ENCODE assay signal across 1 cellular context in the genomic region with DNA sequence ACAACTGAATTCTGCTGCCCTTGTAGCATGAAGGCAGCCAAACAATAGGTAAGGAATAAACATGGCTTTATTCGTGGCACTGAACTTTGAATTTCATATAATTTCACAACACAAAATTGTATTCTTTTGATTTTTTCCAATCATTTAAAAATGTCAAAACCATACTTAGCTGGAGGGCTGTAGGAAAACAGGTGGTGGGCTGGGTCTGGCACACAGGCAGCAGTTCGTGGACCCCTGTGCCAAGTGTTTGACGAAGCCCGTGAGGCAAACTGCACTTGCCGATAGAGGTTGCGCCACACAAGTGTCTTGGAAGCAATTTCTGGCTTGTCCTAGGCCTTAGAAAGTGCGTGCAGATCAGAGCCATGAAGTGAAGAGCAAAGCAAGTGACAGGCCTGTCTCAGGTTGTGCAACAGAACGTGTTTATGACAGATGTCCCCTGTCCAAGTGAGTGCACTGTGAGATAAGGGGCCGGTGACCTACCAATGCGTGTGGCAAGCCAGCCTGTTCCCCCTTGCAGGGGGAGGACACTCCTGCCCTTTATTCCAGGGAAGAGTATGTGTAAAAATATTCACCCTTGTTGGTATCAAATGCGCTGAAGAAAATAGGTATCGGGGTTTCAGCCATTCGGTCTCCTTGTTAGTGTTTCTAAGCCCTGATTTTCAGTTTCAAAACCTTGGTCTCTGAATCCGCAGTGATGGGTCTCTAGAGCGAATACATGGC.
TF ChIP-seq lines count a peak whose summit lies in the region.

No MANE protein-coding gene starts in this region.

TF ChIP-seq in K562, 482 proteins besides CTCF, POLR2A, EP300 and RAD21 (continued from another document and continues in another):
- TF ChIP-seq TCFL5 (CRISPR knock-in tag; conservative IDR thresholded peaks at IDR 0.05) (no peak), ZSCAN29 (IDR thresholded peaks at IDR 0.05) (no peak), ZNF133 (CRISPR knock-in tag; IDR thresholded peaks at IDR 0.05) (no peak), HNRNPLL (IDR thresholded peaks at IDR 0.05; ENCODE audit: low read depth, low read length, poor library complexity, severe bottlenecking) (peak; percentile 10), BCOR (IDR thresholded peaks at IDR 0.05) (peak; percentile 65), PHF21A (IDR thresholded peaks at IDR 0.05; ENCODE audit: borderline replicate concordance, low read depth) (no peak), CEBPG (CRISPR knock-in tag; IDR thresholded peaks at IDR 0.05) (peak; percentile 98), CEBPG (tag; conservative IDR thresholded peaks at IDR 0.05 in 1 of 2, IDR thresholded peaks at IDR 0.05 in 1 of 2) (peak; percentile 94 to 96), ZNF586 (CRISPR knock-in tag; conservative IDR thresholded peaks at IDR 0.05) (no peak), ZNF695 (CRISPR knock-in tag; IDR thresholded peaks at IDR 0.05) (no peak), TAF1 (IDR thresholded peaks at IDR 0.05; ENCODE audit: control insufficient read depth, extremely low read depth, insufficient read depth, low read length, severe bottlenecking) (peak; percentile 49), TEAD4 (IDR thresholded peaks at IDR 0.05; ENCODE audit: low read length) (peak; percentile 94), TEAD4 (CRISPR knock-in tag; IDR thresholded peaks at IDR 0.05; ENCODE audit: borderline replicate concordance) (no peak), KLF6 (CRISPR knock-in tag; IDR thresholded peaks at IDR 0.05; ENCODE audit: borderline replicate concordance) (0 out of 2 replicates have a peak, but pooled peaks have one; percentile 27), NCOA1 (IDR thresholded peaks at IDR 0.05; ENCODE audit: low read depth) (peak; percentile 29; the same call in 1 of the 2 replicates), FOXA3 (CRISPR knock-in tag; conservative IDR thresholded peaks at IDR 0.05 in 1 of 2, IDR thresholded peaks at IDR 0.05 in 1 of 2) (0 out of 4 replicates have a peak, but pooled peaks of 1 of the 2 experiments have one; percentile 51), U2AF2 (optimal IDR thresholded peaks at IDR 0.05; ENCODE audit: low read depth, low read length) (no peak), ZNF778 (CRISPR knock-in tag; IDR thresholded peaks at IDR 0.05) (no peak), ZNF785 (CRISPR knock-in tag; IDR thresholded peaks at IDR 0.05) (no peak), RAD51 (IDR thresholded peaks at IDR 0.05; ENCODE audit: borderline replicate concordance, low read depth) (no peak; the same call in 1 of the 2 replicates), DNMT1 (IDR thresholded peaks at IDR 0.05) (no peak)
- TF ChIP-seq, protein P1, sequence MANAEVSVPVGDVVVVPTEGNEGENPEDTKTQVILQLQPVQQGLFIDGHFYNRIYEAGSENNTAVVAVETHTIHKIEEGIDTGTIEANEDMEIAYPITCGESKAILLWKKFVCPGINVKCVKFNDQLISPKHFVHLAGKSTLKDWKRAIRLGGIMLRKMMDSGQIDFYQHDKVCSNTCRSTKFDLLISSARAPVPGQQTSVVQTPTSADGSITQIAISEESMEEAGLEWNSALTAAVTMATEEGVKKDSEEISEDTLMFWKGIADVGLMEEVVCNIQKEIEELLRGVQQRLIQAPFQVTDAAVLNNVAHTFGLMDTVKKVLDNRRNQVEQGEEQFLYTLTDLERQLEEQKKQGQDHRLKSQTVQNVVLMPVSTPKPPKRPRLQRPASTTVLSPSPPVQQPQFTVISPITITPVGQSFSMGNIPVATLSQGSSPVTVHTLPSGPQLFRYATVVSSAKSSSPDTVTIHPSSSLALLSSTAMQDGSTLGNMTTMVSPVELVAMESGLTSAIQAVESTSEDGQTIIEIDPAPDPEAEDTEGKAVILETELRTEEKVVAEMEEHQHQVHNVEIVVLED (CRISPR knock-in tag; IDR thresholded peaks at IDR 0.05): no peak
- TF ChIP-seq, protein P2, sequence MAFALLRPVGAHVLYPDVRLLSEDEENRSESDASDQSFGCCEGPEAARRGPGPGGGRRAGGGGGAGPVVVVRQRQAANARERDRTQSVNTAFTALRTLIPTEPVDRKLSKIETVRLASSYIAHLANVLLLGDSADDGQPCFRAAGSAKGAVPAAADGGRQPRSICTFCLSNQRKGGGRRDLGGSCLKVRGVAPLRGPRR (CRISPR knock-in tag; IDR thresholded peaks at IDR 0.05): no peak
- TF ChIP-seq, protein P3, sequence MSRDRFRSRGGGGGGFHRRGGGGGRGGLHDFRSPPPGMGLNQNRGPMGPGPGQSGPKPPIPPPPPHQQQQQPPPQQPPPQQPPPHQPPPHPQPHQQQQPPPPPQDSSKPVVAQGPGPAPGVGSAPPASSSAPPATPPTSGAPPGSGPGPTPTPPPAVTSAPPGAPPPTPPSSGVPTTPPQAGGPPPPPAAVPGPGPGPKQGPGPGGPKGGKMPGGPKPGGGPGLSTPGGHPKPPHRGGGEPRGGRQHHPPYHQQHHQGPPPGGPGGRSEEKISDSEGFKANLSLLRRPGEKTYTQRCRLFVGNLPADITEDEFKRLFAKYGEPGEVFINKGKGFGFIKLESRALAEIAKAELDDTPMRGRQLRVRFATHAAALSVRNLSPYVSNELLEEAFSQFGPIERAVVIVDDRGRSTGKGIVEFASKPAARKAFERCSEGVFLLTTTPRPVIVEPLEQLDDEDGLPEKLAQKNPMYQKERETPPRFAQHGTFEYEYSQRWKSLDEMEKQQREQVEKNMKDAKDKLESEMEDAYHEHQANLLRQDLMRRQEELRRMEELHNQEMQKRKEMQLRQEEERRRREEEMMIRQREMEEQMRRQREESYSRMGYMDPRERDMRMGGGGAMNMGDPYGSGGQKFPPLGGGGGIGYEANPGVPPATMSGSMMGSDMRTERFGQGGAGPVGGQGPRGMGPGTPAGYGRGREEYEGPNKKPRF (IDR thresholded peaks at IDR 0.05; ENCODE audit: low read depth, low read length): no peak
- TF ChIP-seq, protein P4, sequence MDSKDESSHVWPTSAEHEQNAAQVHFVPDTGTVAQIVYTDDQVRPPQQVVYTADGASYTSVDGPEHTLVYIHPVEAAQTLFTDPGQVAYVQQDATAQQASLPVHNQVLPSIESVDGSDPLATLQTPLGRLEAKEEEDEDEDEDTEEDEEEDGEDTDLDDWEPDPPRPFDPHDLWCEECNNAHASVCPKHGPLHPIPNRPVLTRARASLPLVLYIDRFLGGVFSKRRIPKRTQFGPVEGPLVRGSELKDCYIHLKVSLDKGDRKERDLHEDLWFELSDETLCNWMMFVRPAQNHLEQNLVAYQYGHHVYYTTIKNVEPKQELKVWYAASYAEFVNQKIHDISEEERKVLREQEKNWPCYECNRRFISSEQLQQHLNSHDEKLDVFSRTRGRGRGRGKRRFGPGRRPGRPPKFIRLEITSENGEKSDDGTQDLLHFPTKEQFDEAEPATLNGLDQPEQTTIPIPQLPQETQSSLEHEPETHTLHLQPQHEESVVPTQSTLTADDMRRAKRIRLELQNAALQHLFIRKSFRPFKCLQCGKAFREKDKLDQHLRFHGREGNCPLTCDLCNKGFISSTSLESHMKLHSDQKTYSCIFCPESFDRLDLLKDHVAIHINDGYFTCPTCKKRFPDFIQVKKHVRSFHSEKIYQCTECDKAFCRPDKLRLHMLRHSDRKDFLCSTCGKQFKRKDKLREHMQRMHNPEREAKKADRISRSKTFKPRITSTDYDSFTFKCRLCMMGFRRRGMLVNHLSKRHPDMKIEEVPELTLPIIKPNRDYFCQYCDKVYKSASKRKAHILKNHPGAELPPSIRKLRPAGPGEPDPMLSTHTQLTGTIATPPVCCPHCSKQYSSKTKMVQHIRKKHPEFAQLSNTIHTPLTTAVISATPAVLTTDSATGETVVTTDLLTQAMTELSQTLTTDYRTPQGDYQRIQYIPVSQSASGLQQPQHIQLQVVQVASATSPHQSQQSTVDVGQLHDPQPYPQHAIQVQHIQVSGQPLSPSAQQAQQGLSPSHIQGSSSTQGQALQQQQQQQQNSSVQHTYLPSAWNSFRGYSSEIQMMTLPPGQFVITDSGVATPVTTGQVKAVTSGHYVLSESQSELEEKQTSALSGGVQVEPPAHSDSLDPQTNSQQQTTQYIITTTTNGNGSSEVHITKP (IDR thresholded peaks at IDR 0.05; ENCODE audit: partially characterized antibody): no peak
- TF ChIP-seq, protein P5, sequence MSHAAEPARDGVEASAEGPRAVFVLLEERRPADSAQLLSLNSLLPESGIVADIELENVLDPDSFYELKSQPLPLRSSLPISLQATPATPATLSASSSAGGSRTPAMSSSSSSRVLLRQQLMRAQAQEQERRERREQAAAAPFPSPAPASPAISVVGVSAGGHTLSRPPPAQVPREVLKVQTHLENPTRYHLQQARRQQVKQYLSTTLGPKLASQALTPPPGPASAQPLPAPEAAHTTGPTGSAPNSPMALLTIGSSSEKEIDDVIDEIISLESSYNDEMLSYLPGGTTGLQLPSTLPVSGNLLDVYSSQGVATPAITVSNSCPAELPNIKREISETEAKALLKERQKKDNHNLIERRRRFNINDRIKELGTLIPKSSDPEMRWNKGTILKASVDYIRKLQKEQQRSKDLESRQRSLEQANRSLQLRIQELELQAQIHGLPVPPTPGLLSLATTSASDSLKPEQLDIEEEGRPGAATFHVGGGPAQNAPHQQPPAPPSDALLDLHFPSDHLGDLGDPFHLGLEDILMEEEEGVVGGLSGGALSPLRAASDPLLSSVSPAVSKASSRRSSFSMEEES (CRISPR knock-in tag; IDR thresholded peaks at IDR 0.05): no peak
- TF ChIP-seq, protein P6, sequence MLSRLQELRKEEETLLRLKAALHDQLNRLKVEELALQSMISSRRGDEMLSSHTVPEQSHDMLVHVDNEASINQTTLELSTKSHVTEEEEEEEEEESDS (CRISPR knock-in tag; IDR thresholded peaks at IDR 0.05): no peak
- TF ChIP-seq, protein P7, sequence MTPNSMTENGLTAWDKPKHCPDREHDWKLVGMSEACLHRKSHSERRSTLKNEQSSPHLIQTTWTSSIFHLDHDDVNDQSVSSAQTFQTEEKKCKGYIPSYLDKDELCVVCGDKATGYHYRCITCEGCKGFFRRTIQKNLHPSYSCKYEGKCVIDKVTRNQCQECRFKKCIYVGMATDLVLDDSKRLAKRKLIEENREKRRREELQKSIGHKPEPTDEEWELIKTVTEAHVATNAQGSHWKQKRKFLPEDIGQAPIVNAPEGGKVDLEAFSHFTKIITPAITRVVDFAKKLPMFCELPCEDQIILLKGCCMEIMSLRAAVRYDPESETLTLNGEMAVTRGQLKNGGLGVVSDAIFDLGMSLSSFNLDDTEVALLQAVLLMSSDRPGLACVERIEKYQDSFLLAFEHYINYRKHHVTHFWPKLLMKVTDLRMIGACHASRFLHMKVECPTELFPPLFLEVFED (CRISPR knock-in tag; conservative IDR thresholded peaks at IDR 0.05): no peak
- TF ChIP-seq, protein P8, sequence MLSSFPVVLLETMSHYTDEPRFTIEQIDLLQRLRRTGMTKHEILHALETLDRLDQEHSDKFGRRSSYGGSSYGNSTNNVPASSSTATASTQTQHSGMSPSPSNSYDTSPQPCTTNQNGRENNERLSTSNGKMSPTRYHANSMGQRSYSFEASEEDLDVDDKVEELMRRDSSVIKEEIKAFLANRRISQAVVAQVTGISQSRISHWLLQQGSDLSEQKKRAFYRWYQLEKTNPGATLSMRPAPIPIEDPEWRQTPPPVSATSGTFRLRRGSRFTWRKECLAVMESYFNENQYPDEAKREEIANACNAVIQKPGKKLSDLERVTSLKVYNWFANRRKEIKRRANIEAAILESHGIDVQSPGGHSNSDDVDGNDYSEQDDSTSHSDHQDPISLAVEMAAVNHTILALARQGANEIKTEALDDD (IDR thresholded peaks at IDR 0.05): peak; percentile 58; the same call in 1 of the 2 replicates
- TF ChIP-seq, protein P9, sequence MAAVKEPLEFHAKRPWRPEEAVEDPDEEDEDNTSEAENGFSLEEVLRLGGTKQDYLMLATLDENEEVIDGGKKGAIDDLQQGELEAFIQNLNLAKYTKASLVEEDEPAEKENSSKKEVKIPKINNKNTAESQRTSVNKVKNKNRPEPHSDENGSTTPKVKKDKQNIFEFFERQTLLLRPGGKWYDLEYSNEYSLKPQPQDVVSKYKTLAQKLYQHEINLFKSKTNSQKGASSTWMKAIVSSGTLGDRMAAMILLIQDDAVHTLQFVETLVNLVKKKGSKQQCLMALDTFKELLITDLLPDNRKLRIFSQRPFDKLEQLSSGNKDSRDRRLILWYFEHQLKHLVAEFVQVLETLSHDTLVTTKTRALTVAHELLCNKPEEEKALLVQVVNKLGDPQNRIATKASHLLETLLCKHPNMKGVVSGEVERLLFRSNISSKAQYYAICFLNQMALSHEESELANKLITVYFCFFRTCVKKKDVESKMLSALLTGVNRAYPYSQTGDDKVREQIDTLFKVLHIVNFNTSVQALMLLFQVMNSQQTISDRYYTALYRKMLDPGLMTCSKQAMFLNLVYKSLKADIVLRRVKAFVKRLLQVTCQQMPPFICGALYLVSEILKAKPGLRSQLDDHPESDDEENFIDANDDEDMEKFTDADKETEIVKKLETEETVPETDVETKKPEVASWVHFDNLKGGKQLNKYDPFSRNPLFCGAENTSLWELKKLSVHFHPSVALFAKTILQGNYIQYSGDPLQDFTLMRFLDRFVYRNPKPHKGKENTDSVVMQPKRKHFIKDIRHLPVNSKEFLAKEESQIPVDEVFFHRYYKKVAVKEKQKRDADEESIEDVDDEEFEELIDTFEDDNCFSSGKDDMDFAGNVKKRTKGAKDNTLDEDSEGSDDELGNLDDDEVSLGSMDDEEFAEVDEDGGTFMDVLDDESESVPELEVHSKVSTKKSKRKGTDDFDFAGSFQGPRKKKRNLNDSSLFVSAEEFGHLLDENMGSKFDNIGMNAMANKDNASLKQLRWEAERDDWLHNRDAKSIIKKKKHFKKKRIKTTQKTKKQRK (IDR thresholded peaks at IDR 0.05; ENCODE audit: borderline replicate concordance, low read depth, low read length): no peak
- TF ChIP-seq, protein P10, sequence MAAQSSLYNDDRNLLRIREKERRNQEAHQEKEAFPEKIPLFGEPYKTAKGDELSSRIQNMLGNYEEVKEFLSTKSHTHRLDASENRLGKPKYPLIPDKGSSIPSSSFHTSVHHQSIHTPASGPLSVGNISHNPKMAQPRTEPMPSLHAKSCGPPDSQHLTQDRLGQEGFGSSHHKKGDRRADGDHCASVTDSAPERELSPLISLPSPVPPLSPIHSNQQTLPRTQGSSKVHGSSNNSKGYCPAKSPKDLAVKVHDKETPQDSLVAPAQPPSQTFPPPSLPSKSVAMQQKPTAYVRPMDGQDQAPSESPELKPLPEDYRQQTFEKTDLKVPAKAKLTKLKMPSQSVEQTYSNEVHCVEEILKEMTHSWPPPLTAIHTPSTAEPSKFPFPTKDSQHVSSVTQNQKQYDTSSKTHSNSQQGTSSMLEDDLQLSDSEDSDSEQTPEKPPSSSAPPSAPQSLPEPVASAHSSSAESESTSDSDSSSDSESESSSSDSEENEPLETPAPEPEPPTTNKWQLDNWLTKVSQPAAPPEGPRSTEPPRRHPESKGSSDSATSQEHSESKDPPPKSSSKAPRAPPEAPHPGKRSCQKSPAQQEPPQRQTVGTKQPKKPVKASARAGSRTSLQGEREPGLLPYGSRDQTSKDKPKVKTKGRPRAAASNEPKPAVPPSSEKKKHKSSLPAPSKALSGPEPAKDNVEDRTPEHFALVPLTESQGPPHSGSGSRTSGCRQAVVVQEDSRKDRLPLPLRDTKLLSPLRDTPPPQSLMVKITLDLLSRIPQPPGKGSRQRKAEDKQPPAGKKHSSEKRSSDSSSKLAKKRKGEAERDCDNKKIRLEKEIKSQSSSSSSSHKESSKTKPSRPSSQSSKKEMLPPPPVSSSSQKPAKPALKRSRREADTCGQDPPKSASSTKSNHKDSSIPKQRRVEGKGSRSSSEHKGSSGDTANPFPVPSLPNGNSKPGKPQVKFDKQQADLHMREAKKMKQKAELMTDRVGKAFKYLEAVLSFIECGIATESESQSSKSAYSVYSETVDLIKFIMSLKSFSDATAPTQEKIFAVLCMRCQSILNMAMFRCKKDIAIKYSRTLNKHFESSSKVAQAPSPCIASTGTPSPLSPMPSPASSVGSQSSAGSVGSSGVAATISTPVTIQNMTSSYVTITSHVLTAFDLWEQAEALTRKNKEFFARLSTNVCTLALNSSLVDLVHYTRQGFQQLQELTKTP (IDR thresholded peaks at IDR 0.05; ENCODE audit: low read depth in 1 of 2, partially characterized antibody in 2 of 2): peak in 1 of 2 experiments; percentile 52
